In the genomic region with DNA sequence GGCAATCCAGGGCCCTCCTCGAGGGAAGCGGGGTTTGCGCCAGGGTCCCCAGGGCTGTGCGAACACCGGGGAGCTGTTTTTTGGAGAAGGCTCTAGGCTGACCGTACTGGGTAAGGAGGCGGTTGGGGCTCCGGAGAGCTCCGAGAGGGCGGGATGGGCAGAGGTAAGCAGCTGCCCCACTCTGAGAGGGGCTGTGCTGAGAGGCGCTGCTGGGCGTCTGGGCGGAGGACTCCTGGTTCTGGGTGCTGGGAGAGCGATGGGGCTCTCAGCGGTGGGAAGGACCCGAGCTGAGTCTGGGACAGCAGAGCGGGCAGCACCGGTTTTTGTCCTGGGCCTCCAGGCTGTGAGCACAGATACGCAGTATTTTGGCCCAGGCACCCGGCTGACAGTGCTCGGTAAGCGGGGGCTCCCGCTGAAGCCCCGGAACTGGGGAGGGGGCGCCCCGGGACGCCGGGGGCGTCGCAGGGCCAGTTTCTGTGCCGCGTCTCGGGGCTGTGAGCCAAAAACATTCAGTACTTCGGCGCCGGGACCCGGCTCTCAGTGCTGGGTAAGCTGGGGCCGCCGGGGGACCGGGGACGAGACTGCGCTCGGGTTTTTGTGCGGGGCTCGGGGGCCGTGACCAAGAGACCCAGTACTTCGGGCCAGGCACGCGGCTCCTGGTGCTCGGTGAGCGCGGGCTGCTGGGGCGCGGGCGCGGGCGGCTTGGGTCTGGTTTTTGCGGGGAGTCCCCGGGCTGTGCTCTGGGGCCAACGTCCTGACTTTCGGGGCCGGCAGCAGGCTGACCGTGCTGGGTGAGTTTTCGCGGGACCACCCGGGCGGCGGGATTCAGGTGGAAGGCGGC, we compare ENCODE assay signal across 8 cellular contexts. TPM values are rescaled to one million over a fixed set of nuclear protein-coding genes. Genes with fewer than 3 reads are reported as not detected.
DNase-seq lines count a peak whose midpoint lies in the region; ATAC-seq and TF ChIP-seq lines count a peak whose summit lies in the region.

No MANE protein-coding gene starts in this region.

- peak overlapping the region; percentile 34 for H2AFZ ChIP-seq in SU-DHL-6 (ENCODE audit: low read depth, low read length, severe bottlenecking)

- H3K27ac ChIP-seq in SU-DHL-6 (ENCODE audit: low read depth, low read length) (peak overlapping the region; percentile 27), gastroesophageal sphincter (peak overlapping the region in 1 of 4 donors; percentile 45), gastrocnemius medialis (peak overlapping the region in 2 of 4 donors; percentile 33 to 48)

- H4K20me1 ChIP-seq in SU-DHL-6 (ENCODE audit: low read depth, low read length) = no peaks in the 10 kb centered on the region

- no peaks in the 10 kb centered on the region for H3K79me2 ChIP-seq in SU-DHL-6 (ENCODE audit: insufficient read depth, low read length)

- H3K9me3 ChIP-seq in SU-DHL-6 (ENCODE audit: insufficient read depth, low read length) = no peaks in the 10 kb centered on the region
- H3K9me3 ChIP-seq in gastroesophageal sphincter = no peaks in the 10 kb centered on the region
- no peaks in the 10 kb centered on the region for H3K9me3 ChIP-seq in gastrocnemius medialis

- H3F3A ChIP-seq in SU-DHL-6 (ENCODE audit: insufficient read depth) = no peaks in the 10 kb centered on the region

- H3K4me2 ChIP-seq in SU-DHL-6 (ENCODE audit: low read depth, low read length, poor library complexity, severe bottlenecking) = peak overlapping the region; percentile 42

- H3K4me1 ChIP-seq in gastroesophageal sphincter (peaks cover 5 to 21% (median 16%) of the 10 kb centered on the region in 3 donors), gastrocnemius medialis (peaks cover 8 to 14% of the 10 kb centered on the region in 2 donors)

- 0% methylated on average over 3 of the region's 69 CpGs; no CpG with 5 or more reads in 1 of the 2 donors for WGBS in gastroesophageal sphincter (ENCODE audit: low coverage in 1 of 2), 2 donors

- H3K4me3 ChIP-seq in SU-DHL-6 (ENCODE audit: insufficient read depth, low read length, poor library complexity, severe bottlenecking) (peak overlapping the region; percentile 47), gastroesophageal sphincter (peak overlapping the region; percentile 7 to 46), gastrocnemius medialis (peak overlapping the region; percentile 46 to 70 (median 54))

- peak; percentile 43 for ATAC-seq in GM21825 (IDR thresholded peaks at IDR 0.05; ENCODE audit: unreplicated experiment)
- ATAC-seq in gastroesophageal sphincter = peak; percentile 22
- peak; percentile 25 to 35 for ATAC-seq in gastrocnemius medialis

- H3K27me3 ChIP-seq in SU-DHL-6 (ENCODE audit: low read length) = no peaks in the 10 kb centered on the region
- peaks cover 89% of the 10 kb centered on the region for H3K27me3 ChIP-seq in gastroesophageal sphincter
- peaks cover 29 to 38% (median 34%) of the 10 kb centered on the region in 3 donors for H3K27me3 ChIP-seq in gastrocnemius medialis

- DNase-seq in GM10266 (ENCODE audit: extremely low spot score) (peak; percentile 28), gastrocnemius medialis (no peak), kidney tubule cell (ENCODE audit: low spot score) (no peak), KG1 (lab: John Stamatoyannopoulos, UW) (no peak), hypothalamus (lab: John Stamatoyannopoulos, UW) (no peak)

- H3K36me3 ChIP-seq in SU-DHL-6 (ENCODE audit: low read length) (no peaks in the 10 kb centered on the region), gastroesophageal sphincter (no peaks in the 10 kb centered on the region), gastrocnemius medialis (no peaks in the 10 kb centered on the region)

- TF ChIP-seq POLR2A in gastroesophageal sphincter (IDR thresholded peaks at IDR 0.05) (no peak), gastrocnemius medialis (IDR thresholded peaks at IDR 0.05) (no peak)

- intact Hi-C loops in gastrocnemius medialis (cut with DNase I; ENCODE audit: low total_unique reads) = no loop called here

- peak overlapping the region; percentile 55 for H3K9ac ChIP-seq in SU-DHL-6 (ENCODE audit: low read length)

- H3K9me2 ChIP-seq in SU-DHL-6 (replicated peaks; ENCODE audit: insufficient read depth, low read length) = no peaks in the 10 kb centered on the region

- in situ Hi-C loops in gastrocnemius medialis (cut with MboI; ENCODE audit: low sequenced_read_pairs in 4 of 4) = loop anchor here in 1 of 4 donors (25.0 kb wide), 1 partner anchor 159 kb away; no protein-coding TSS in a partner anchor

- TF ChIP-seq EP300 in gastroesophageal sphincter (IDR thresholded peaks at IDR 0.05) = no peak

- TF ChIP-seq CTCF in GM10266 (IDR thresholded peaks at IDR 0.05; ENCODE audit: control insufficient read depth, insufficient read depth, low read depth, missing control alignments) (no peak), SU-DHL-6 (IDR thresholded peaks at IDR 0.05; ENCODE audit: insufficient read depth, low read length, poor library complexity, severe bottlenecking) (no peak), gastroesophageal sphincter (IDR thresholded peaks at IDR 0.05) (no peak), gastrocnemius medialis (IDR thresholded peaks at IDR 0.05 in 4 of 5, conservative IDR thresholded peaks at IDR 0.05 in 1 of 5) (no peak)

RNA-seq across cellular contexts. Expression of a gene that starts 26.0 kb away (rescaled TPM):
- total RNA-seq in gastroesophageal sphincter (not detected), gastrocnemius medialis (not detected)

RNA-seq across cellular contexts. Expression of a gene that starts 47.4 kb away (rescaled TPM):
- under 1 TPM in 1 of 4 donors, not detected in 3; 0.94 TPM for total RNA-seq in gastroesophageal sphincter
- total RNA-seq in gastrocnemius medialis = not detected

RNA-seq across cellular contexts. Expression of a gene that starts 58.2 kb away (rescaled TPM):
- total RNA-seq in gastroesophageal sphincter (10 to 100 TPM in 2 of 4 donors, 1 to 10 TPM in 2; 6.0 to 22.1 (median 9.7) TPM), gastrocnemius medialis (1 to 10 TPM; 2.0 to 8.9 (median 2.8) TPM)
